ENCODE assay signal across 8 cellular contexts in the genomic region with DNA sequence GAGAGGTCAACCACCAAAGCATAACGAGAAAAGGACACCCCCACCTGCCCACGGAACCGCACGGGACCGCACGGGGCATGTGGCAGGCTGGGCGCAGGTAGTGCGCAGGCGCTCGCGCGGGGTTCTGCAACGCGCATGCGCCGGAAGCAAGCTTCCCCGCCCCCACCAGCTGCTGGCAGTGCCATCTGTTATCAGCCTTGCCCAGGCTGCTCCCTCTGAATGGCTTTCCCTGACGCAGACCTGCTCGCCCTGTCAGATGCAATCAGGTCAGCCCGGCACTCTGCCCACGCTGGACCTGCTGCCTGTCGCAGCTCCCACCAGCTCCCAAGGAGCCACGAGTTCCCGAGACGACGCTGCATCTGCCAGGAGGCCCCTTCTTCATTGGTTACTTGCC. TPM values are rescaled to one million over a fixed set of nuclear protein-coding genes. Genes with fewer than 3 reads are reported as not detected.
DNase-seq lines count a peak whose midpoint lies in the region; ATAC-seq and TF ChIP-seq lines count a peak whose summit lies in the region.

No MANE protein-coding gene starts in this region.

- H3K4me1 ChIP-seq in DOHH2 (ENCODE audit: control insufficient read depth, low read length) (peaks cover 78% of the 10 kb centered on the region), thymus (ENCODE audit: control insufficient read depth, insufficient read depth, low read length) (peaks cover 16% of the 10 kb centered on the region)

- DNase-seq in SHP77 treated with DMSO at 0.1 percent for 48 hours (lab: John Stamatoyannopoulos, UW) (peak; percentile 70), epithelial cell of prostate (ENCODE audit: low read depth, low spot score) (no peak), NCI-H146 treated with DMSO at 0.1 percent for 48 hours (lab: John Stamatoyannopoulos, UW; ENCODE audit: unreplicated experiment) (no peak)

- ATAC-seq in HG03520 (IDR thresholded peaks at IDR 0.05; ENCODE audit: unreplicated experiment) (peak; percentile 32), HG02981 (IDR thresholded peaks at IDR 0.05; ENCODE audit: unreplicated experiment) (no peak), GM21717 (IDR thresholded peaks at IDR 0.05; ENCODE audit: unreplicated experiment) (no peak)

- H3K79me2 ChIP-seq in DOHH2 (ENCODE audit: control insufficient read depth, low read length) = peaks cover 89% of the 10 kb centered on the region

- TF ChIP-seq CTCF in DOHH2 (IDR thresholded peaks at IDR 0.05; ENCODE audit: low read depth, low read length, poor library complexity, severe bottlenecking) = no peak

- peak overlapping the region; percentile 78 for H3K4me3 ChIP-seq in DOHH2 (ENCODE audit: low read length)
- H3K4me3 ChIP-seq in thymus (ENCODE audit: low read length) = peak overlapping the region; percentile 11

- no peaks in the 10 kb centered on the region for H3K9me2 ChIP-seq in DOHH2 (replicated peaks; ENCODE audit: control insufficient read depth, low read length)

- H3K27me3 ChIP-seq in DOHH2 (ENCODE audit: control insufficient read depth, low read length) = no peaks in the 10 kb centered on the region
- peaks cover 15% of the 10 kb centered on the region for H3K27me3 ChIP-seq in thymus (ENCODE audit: control insufficient read depth, insufficient read depth)

- no peaks in the 10 kb centered on the region for H3K9me3 ChIP-seq in DOHH2 (ENCODE audit: control insufficient read depth, insufficient read depth, low read length)
- no peaks in the 10 kb centered on the region for H3K9me3 ChIP-seq in thymus (ENCODE audit: control insufficient read depth)

- H3K36me3 ChIP-seq in DOHH2 (ENCODE audit: control insufficient read depth, low read length) (peaks cover 58% of the 10 kb centered on the region), thymus (ENCODE audit: control insufficient read depth, insufficient read depth) (no peaks in the 10 kb centered on the region)

- H3F3A ChIP-seq in DOHH2 (ENCODE audit: control insufficient read depth, insufficient read depth) = peaks cover 32% of the 10 kb centered on the region

- H3K4me2 ChIP-seq in DOHH2 (ENCODE audit: low read length) = peak overlapping the region; percentile 99

- peak overlapping the region; percentile 98 for H3K27ac ChIP-seq in DOHH2 (ENCODE audit: low read depth, low read length)
- peak overlapping the region; percentile 38 for H3K27ac ChIP-seq in epithelial cell of prostate
- H3K27ac ChIP-seq in thymus (ENCODE audit: low read depth) = peak overlapping the region; percentile 64

- peaks cover 18% of the 10 kb centered on the region for H4K20me1 ChIP-seq in DOHH2 (ENCODE audit: control insufficient read depth, insufficient read depth, low read depth, low read length)

- WGBS in thymus = 87% methylated on average over 26 of the region's 26 CpGs

RNA-seq across cellular contexts. Expression of a gene that starts 22.8 kb away (rescaled TPM):
- polyA plus RNA-seq in thymus = 3.4 TPM

Comparison
In these comparisons a context has a peak if more than half of its experiments do, and no peak if none do; other contexts are left out.
1. H3K27ac ChIP-seq: peak in every context shown above with its lines; median percentile 98 in DOHH2; 64 in thymus; 38 in epithelial cell of prostate.